ENCODE assay signal across 1 cellular context in genomic region chr2:221552282-221552681, GRCh38.
TF ChIP-seq lines count a peak whose summit lies in the region.

No MANE protein-coding gene starts in this region.

TF ChIP-seq in SK-N-SH, 30 proteins besides CTCF, POLR2A, EP300 and RAD21:
- TF ChIP-seq YY1 (IDR thresholded peaks at IDR 0.05; ENCODE audit: low read depth), result no peak
- no peak for TF ChIP-seq ELF1 (IDR thresholded peaks at IDR 0.05)
- TF ChIP-seq JUND (IDR thresholded peaks at IDR 0.05), result no peak
- no peak for TF ChIP-seq RCOR1 (IDR thresholded peaks at IDR 0.05; ENCODE audit: low read length)
- TF ChIP-seq MXI1 (IDR thresholded peaks at IDR 0.05; ENCODE audit: low read depth, low read length), result no peak
- TF ChIP-seq GATA2 (CRISPR knock-in tag; IDR thresholded peaks at IDR 0.05), result no peak
- TF ChIP-seq FOXM1 (IDR thresholded peaks at IDR 0.05; ENCODE audit: low read depth), result no peak
- TF ChIP-seq TAF1 (IDR thresholded peaks at IDR 0.05; ENCODE audit: borderline replicate concordance, low read depth, low read length), result no peak
- no peak for TF ChIP-seq FOSL2 (IDR thresholded peaks at IDR 0.05; ENCODE audit: borderline replicate concordance, low read depth)
